15 cellular contexts compared by ENCODE assay signal in genomic region chrX:106404512-106404911, GRCh38.
DNase-seq lines count a peak whose midpoint lies in the region; ATAC-seq and TF ChIP-seq lines count a peak whose summit lies in the region.
"Had no signal": no experiment of that assay in that cellular context is flagged by ENCODE, and none has a peak within 500 bp of the region (broad histone marks: within the 10 kb centered on the region; RNA-seq: fewer than 3 reads in every experiment).

No MANE protein-coding gene starts in this region.

- no peak overlapping the region for H3K18ac ChIP-seq in H9 (ENCODE audit: insufficient read length, low read depth, low read length)

- POLR2A ChIA-PET in Panc1 (lab: Charles Lee): no interaction called here

- H3K27ac ChIP-seq in H9 (ENCODE audit: insufficient read length, low read depth, low read length) (no peak overlapping the region), Panc1 (ENCODE audit: low read length) (no peak overlapping the region)
- no peak overlapping the region for H3K27ac ChIP-seq in effector memory CD4-positive, alpha-beta T cell (ENCODE audit: insufficient read depth, low read length, poor library complexity, severe bottlenecking)
- H3K27ac ChIP-seq: spleen had no signal

- H2BK15ac ChIP-seq in H9 (ENCODE audit: low read depth, low read length): no peak overlapping the region

- H3K14ac ChIP-seq in H9 (ENCODE audit: insufficient read depth, low read length): no peak overlapping the region

- no peak overlapping the region for H2BK120ac ChIP-seq in H9 (ENCODE audit: low read depth, low read length, poor library complexity, severe bottlenecking)

- CTCF ChIA-PET in Panc1 (lab: Charles Lee): no interaction called here

- TF ChIP-seq CTCF in H9 (conservative IDR thresholded peaks at IDR 0.05) (peak; percentile 52), Panc1 (IDR thresholded peaks at IDR 0.05) (peak; percentile 20; the same call in 1 of the 2 replicates), neural crest cell (conservative IDR thresholded peaks at IDR 0.05) (peak; percentile 42)

- H3K4ac ChIP-seq in H9 (ENCODE audit: low read depth, low read length): no peak overlapping the region

- no peak overlapping the region for H2AFZ ChIP-seq in H9 (ENCODE audit: low read length)

- no peak overlapping the region for H3K27ac Mint-ChIP-seq in H9
- no peak overlapping the region for H3K27ac Mint-ChIP-seq in neural crest cell (ENCODE audit: unreplicated experiment)
- H3K27ac Mint-ChIP-seq: activated T-helper 2 cell treated with anti-CD3 and anti-CD28 coated beads, Interferon-gamma antibody, Interleukin-2, Interleukin-4, amounts not matched to agents 10 μg/mL and 5 μg/mL and 100 μg/mL, durations not matched to agents 14 hours and 24 hours and 36 hours; CD8-positive, alpha-beta memory T cell had no signal

- H3K36me3 Mint-ChIP-seq in H9 (ENCODE audit: insufficient read depth in 1 of 3, low read depth in 3 of 3) (no peaks in the 10 kb centered on the region; a peak in 2 of 7 replicates), neural crest cell (ENCODE audit: low read depth) (peaks cover 2% of the 10 kb centered on the region)
- H3K36me3 Mint-ChIP-seq: CD8-positive, alpha-beta memory T cell had no signal

- no peak overlapping the region for H4K91ac ChIP-seq in H9 (ENCODE audit: insufficient read length, low read depth, low read length)

- no peak overlapping the region for H3K4me3 ChIP-seq in Panc1 (ENCODE audit: low read depth in 2 of 2, low read length in 2 of 2)
- no peak overlapping the region for H3K4me3 ChIP-seq in effector memory CD4-positive, alpha-beta T cell (ENCODE audit: insufficient read depth, low read depth, low read length, poor library complexity, severe bottlenecking)
- H3K4me3 ChIP-seq: K562, spleen had no signal

- H2BK20ac ChIP-seq in H9 (ENCODE audit: low read depth, low read length, poor library complexity, severe bottlenecking): no peak overlapping the region

- H3K4me3 Mint-ChIP-seq in H9 (no peak overlapping the region), neural crest cell (no peak overlapping the region)
- H3K4me3 Mint-ChIP-seq: CD8-positive, alpha-beta memory T cell had no signal

- H3K79me2 ChIP-seq in H9 (ENCODE audit: insufficient read depth, low read length): no peaks in the 10 kb centered on the region

- peaks cover 23% of the 10 kb centered on the region for H3K9me3 ChIP-seq in H9 (ENCODE audit: control insufficient read depth, low read depth, low read length)
- no peaks in the 10 kb centered on the region for H3K9me3 ChIP-seq in Panc1 (ENCODE audit: control insufficient read depth, insufficient read depth, low read depth, low read length)
- H3K9me3 ChIP-seq in effector memory CD4-positive, alpha-beta T cell (ENCODE audit: control insufficient read depth, low read length): no peaks in the 10 kb centered on the region
- H3K9me3 ChIP-seq: spleen had no signal

- no CpG with 5 or more reads among the region's 1 CpG for WGBS in H9 (ENCODE audit: extremely low coverage, insufficient read length, low lambda C conversion rate)

- ATAC-seq in Panc1: no peak
- peak; percentile 28 for ATAC-seq in esophagus mucosa
- ATAC-seq: K562 had no signal

- no peak overlapping the region for H3K4me2 ChIP-seq in H9 (ENCODE audit: insufficient read depth, insufficient read length, low read length)

- in situ Hi-C loops in Panc1 (cut with HindIII; ENCODE audit: low pct_unique_long_range_greater_than_20kb, low sequenced_read_pairs): no loop called here

- H3K23me2 ChIP-seq in H9 (ENCODE audit: insufficient read length, low read depth, low read length, poor library complexity, severe bottlenecking): no peaks in the 10 kb centered on the region

- no peak for DNase-seq in H9
- no peak for DNase-seq in Panc1 (ENCODE audit: low read depth, low spot score)
- no peak for DNase-seq in neural crest cell (ENCODE audit: low read depth, low spot score)
- no peak for DNase-seq in effector memory CD4-positive, alpha-beta T cell
- no peak for DNase-seq in COLO668 (lab: John Stamatoyannopoulos, UW; ENCODE audit: unreplicated experiment)
- no peak for DNase-seq in ecto neural progenitor cell (ENCODE audit: low spot score)
- DNase-seq: activated CD4-positive, alpha-beta T cell treated with anti-CD3 and anti-CD28 coated beads, Interleukin-2, amount 50 U/mL, for 48 hours; aorta; CD8-positive, alpha-beta memory T cell; NCI-H2107; spleen; T-helper 2 cell had no signal

- no peaks in the 10 kb centered on the region for H3K4me1 Mint-ChIP-seq in H9
- H3K4me1 Mint-ChIP-seq in neural crest cell: no peaks in the 10 kb centered on the region
- H3K4me1 Mint-ChIP-seq: CD8-positive, alpha-beta memory T cell had no signal

- H3K9me3 Mint-ChIP-seq in H9 (peaks cover 16 to 81% of the 10 kb centered on the region in 2 experiments), neural crest cell (peaks cover 5% of the 10 kb centered on the region)
- H3K9me3 Mint-ChIP-seq: activated T-helper 2 cell treated with anti-CD3 and anti-CD28 coated beads, Interferon-gamma antibody, Interleukin-2, Interleukin-4, amounts not matched to agents 10 μg/mL and 5 μg/mL and 100 μg/mL, durations not matched to agents 14 hours and 24 hours and 36 hours; CD8-positive, alpha-beta memory T cell had no signal

- H4K20me1 ChIP-seq in H9 (ENCODE audit: control insufficient read depth, insufficient read depth, insufficient read length): no peaks in the 10 kb centered on the region

- H3K23ac ChIP-seq in H9 (ENCODE audit: insufficient read length, low read depth, low read length): no peak overlapping the region

- H3K4me1 ChIP-seq in H9 (ENCODE audit: insufficient read depth, low read length) (no peaks in the 10 kb centered on the region), Panc1 (ENCODE audit: control insufficient read depth, insufficient read depth, low read length) (no peaks in the 10 kb centered on the region)
- H3K4me1 ChIP-seq in effector memory CD4-positive, alpha-beta T cell (ENCODE audit: control insufficient read depth, insufficient read depth, low read length, poor library complexity, severe bottlenecking): no peaks in the 10 kb centered on the region
- H3K4me1 ChIP-seq: spleen had no signal

- H3K79me1 ChIP-seq in H9 (ENCODE audit: insufficient read depth, low read depth, low read length, poor library complexity, severe bottlenecking): no peaks in the 10 kb centered on the region

- no peaks in the 10 kb centered on the region for H3K36me3 ChIP-seq in Panc1 (ENCODE audit: control insufficient read depth, insufficient read depth, low read length)
- no peaks in the 10 kb centered on the region for H3K36me3 ChIP-seq in effector memory CD4-positive, alpha-beta T cell (ENCODE audit: control insufficient read depth, insufficient read depth, low read length)
- H3K36me3 ChIP-seq: spleen had no signal

- H3K56ac ChIP-seq in H9 (ENCODE audit: insufficient read length, low read depth, low read length): no peak overlapping the region

- H2BK12ac ChIP-seq in H9 (ENCODE audit: insufficient read length, low read depth, low read length): no peak overlapping the region

- H3K27me3 Mint-ChIP-seq in H9 (ENCODE audit: low read depth) (peaks cover 2% of the 10 kb centered on the region; the same call in 1 of the 2 replicates), neural crest cell (ENCODE audit: low read depth) (peaks cover under 1% of the 10 kb centered on the region)

- H3K27me3 ChIP-seq in H9 (ENCODE audit: insufficient read depth, low read length) (no peaks in the 10 kb centered on the region), Panc1 (ENCODE audit: control insufficient read depth, insufficient read depth, low read length) (no peaks in the 10 kb centered on the region)
- no peaks in the 10 kb centered on the region for H3K27me3 ChIP-seq in effector memory CD4-positive, alpha-beta T cell (replicated peaks; ENCODE audit: control insufficient read depth, insufficient read depth, low read length, poor library complexity, severe bottlenecking)

- H3T11ph ChIP-seq in H9 (ENCODE audit: low read length): no peak overlapping the region

- H3K9ac ChIP-seq in H9 (ENCODE audit: extremely low read depth, insufficient read length, low read length): no peak overlapping the region

- no peak overlapping the region for H2AK5ac ChIP-seq in H9 (ENCODE audit: insufficient read length, low read length)

- no peak overlapping the region for H2BK5ac ChIP-seq in H9 (ENCODE audit: insufficient read length, low read length)

- no TSS peak for BruUV-seq in Panc1 (replicated peaks; lab: Mats Ljungman, UMichigan)

- intact Hi-C loops in Panc1 (cut with micrococcal nuclease; ENCODE audit: unreplicated experiment): no loop called here

- no peak overlapping the region for H4K5ac ChIP-seq in H9 (ENCODE audit: insufficient read length, low read depth, low read length)

- H4K8ac ChIP-seq in H9 (replicated peaks; ENCODE audit: insufficient read length, low read depth, low read length): no peak overlapping the region
